ENCODE assay signal across 1 cellular context in genomic region chr2:231708773-231709635, GRCh38.
TF ChIP-seq lines count a peak whose summit lies in the region.

No MANE protein-coding gene starts in this region.

TF ChIP-seq in WTC11, 78 proteins besides CTCF, POLR2A, EP300 and RAD21 (continued from another document and continues in another):
- TF ChIP-seq E2F4 (CRISPR knock-in tag; IDR thresholded peaks at IDR 0.05; ENCODE audit: borderline replicate concordance, low read depth) (no peak), ZNF121 (CRISPR knock-in tag; IDR thresholded peaks at IDR 0.05) (no peak), ZNF138 (CRISPR knock-in tag; conservative IDR thresholded peaks at IDR 0.05) (no peak; the same call in 1 of the 2 replicates), ZNF263 (CRISPR knock-in tag; IDR thresholded peaks at IDR 0.05; ENCODE audit: low read depth) (0 out of 2 replicates have a peak, but pooled peaks have one; percentile 34), NR1H2 (CRISPR knock-in tag; IDR thresholded peaks at IDR 0.05) (no peak; the same call in 1 of the 2 replicates), HMGXB4 (CRISPR knock-in tag; IDR thresholded peaks at IDR 0.05) (no peak; the same call in 1 of the 2 replicates), TP53 (CRISPR knock-in tag; IDR thresholded peaks at IDR 0.05) (no peak), GTF2I (CRISPR knock-in tag; conservative IDR thresholded peaks at IDR 0.05) (no peak), USF1 (CRISPR knock-in tag; IDR thresholded peaks at IDR 0.05) (no peak), IRF2 (CRISPR knock-in tag; IDR thresholded peaks at IDR 0.05; ENCODE audit: borderline replicate concordance, low read depth) (no peak), EMX1 (CRISPR knock-in tag; IDR thresholded peaks at IDR 0.05) (no peak), RORB (CRISPR knock-in tag; IDR thresholded peaks at IDR 0.05) (no peak), ZNF416 (CRISPR knock-in tag; IDR thresholded peaks at IDR 0.05) (no peak), ATF6 (CRISPR knock-in tag; IDR thresholded peaks at IDR 0.05) (peak; percentile 75; the same call in 1 of the 2 replicates), HMGA2 (CRISPR knock-in tag; IDR thresholded peaks at IDR 0.05) (no peak), TEAD4 (CRISPR knock-in tag; IDR thresholded peaks at IDR 0.05) (no peak), FOXP4 (CRISPR knock-in tag; IDR thresholded peaks at IDR 0.05) (peak; percentile 13; the same call in 1 of the 2 replicates), JAZF1 (CRISPR knock-in tag; IDR thresholded peaks at IDR 0.05) (no peak), ATF3 (CRISPR knock-in tag; conservative IDR thresholded peaks at IDR 0.05) (no peak), ZNF396 (CRISPR knock-in tag; IDR thresholded peaks at IDR 0.05; ENCODE audit: borderline replicate concordance) (no peak), CREB1 (CRISPR knock-in tag; IDR thresholded peaks at IDR 0.05) (no peak), FOXJ3 (CRISPR knock-in tag; IDR thresholded peaks at IDR 0.05; ENCODE audit: borderline replicate concordance) (no peak), PRRX2 (CRISPR knock-in tag; IDR thresholded peaks at IDR 0.05) (no peak; the same call in 1 of the 2 replicates), NFE2L1 (CRISPR knock-in tag; IDR thresholded peaks at IDR 0.05) (no peak; the same call in 1 of the 2 replicates), ZMAT4 (CRISPR knock-in tag; IDR thresholded peaks at IDR 0.05) (no peak), SMAD3 (CRISPR knock-in tag; IDR thresholded peaks at IDR 0.05; ENCODE audit: borderline replicate concordance) (no peak), MXD4 (CRISPR knock-in tag; IDR thresholded peaks at IDR 0.05; ENCODE audit: borderline replicate concordance) (no peak), GRHL2 (CRISPR knock-in tag; IDR thresholded peaks at IDR 0.05; ENCODE audit: insufficient replicate concordance, severe bottlenecking) (no peak), GABPB1 (CRISPR knock-in tag; IDR thresholded peaks at IDR 0.05) (peak; percentile 8; the same call in 1 of the 2 replicates), FOXK1 (CRISPR knock-in tag; IDR thresholded peaks at IDR 0.05) (0 out of 2 replicates have a peak, but pooled peaks have one; percentile 15), PRDM15 (CRISPR knock-in tag; IDR thresholded peaks at IDR 0.05) (no peak), OVOL2 (CRISPR knock-in tag; IDR thresholded peaks at IDR 0.05; ENCODE audit: borderline replicate concordance) (no peak), ZNF219 (CRISPR knock-in tag; IDR thresholded peaks at IDR 0.05; ENCODE audit: borderline replicate concordance) (no peak; the same call in 1 of the 2 replicates), ZNF671 (CRISPR knock-in tag; IDR thresholded peaks at IDR 0.05) (peak; percentile 69), ELF4 (CRISPR knock-in tag; IDR thresholded peaks at IDR 0.05; ENCODE audit: low read depth) (no peak), ATF1 (CRISPR knock-in tag; IDR thresholded peaks at IDR 0.05) (peak; percentile 22; the same call in 1 of the 2 replicates), JUN (CRISPR knock-in tag; IDR thresholded peaks at IDR 0.05) (no peak; the same call in 1 of the 2 replicates), SP1 (CRISPR knock-in tag; conservative IDR thresholded peaks at IDR 0.05) (no peak), E2F5 (CRISPR knock-in tag; IDR thresholded peaks at IDR 0.05) (no peak), ZBTB21 (CRISPR knock-in tag; IDR thresholded peaks at IDR 0.05; ENCODE audit: borderline replicate concordance) (no peak), CBFB (CRISPR knock-in tag; IDR thresholded peaks at IDR 0.05; ENCODE audit: low read depth) (no peak; the same call in 1 of the 2 replicates), MYBL2 (CRISPR knock-in tag; IDR thresholded peaks at IDR 0.05) (0 out of 2 replicates have a peak, but pooled peaks have one; percentile 8), KAT7 (CRISPR knock-in tag; IDR thresholded peaks at IDR 0.05; ENCODE audit: borderline replicate concordance) (no peak), ZNF317 (CRISPR knock-in tag; IDR thresholded peaks at IDR 0.05; ENCODE audit: borderline replicate concordance, low read depth) (peak; percentile 40; the same call in 1 of the 2 replicates), SOX15 (CRISPR knock-in tag; IDR thresholded peaks at IDR 0.05) (no peak), AR (CRISPR knock-in tag; IDR thresholded peaks at IDR 0.05) (0 out of 2 replicates have a peak, but pooled peaks have one; percentile 12), MLX (CRISPR knock-in tag; IDR thresholded peaks at IDR 0.05) (0 out of 2 replicates have a peak, but pooled peaks have one; percentile 41), NR3C1 (CRISPR knock-in tag; conservative IDR thresholded peaks at IDR 0.05; ENCODE audit: low read depth) (no peak), CREM (CRISPR knock-in tag; IDR thresholded peaks at IDR 0.05) (no peak)
